Comparison of ENCODE assay signal across 8 cellular contexts in genomic region chr12:24902521-24903304, GRCh38. TPM values are rescaled to one million over a fixed set of nuclear protein-coding genes. Genes with fewer than 3 reads are reported as not detected.
DNase-seq lines count a peak whose midpoint lies in the region; ATAC-seq and TF ChIP-seq lines count a peak whose summit lies in the region.

No MANE protein-coding gene starts in this region.

- peaks cover 0 to 28% (median 5%) of the 10 kb centered on the region in 4 donors for H3K4me1 ChIP-seq in tibial nerve

- no peak for TF ChIP-seq CTCF in CD14-positive monocyte (IDR thresholded peaks at IDR 0.05)
- TF ChIP-seq CTCF in WTC11 (IDR thresholded peaks at IDR 0.05), result no peak
- TF ChIP-seq CTCF in tibial nerve (IDR thresholded peaks at IDR 0.05), result no peak

- H3K4me1 Mint-ChIP-seq in CD14-positive monocyte, result peaks cover 53% of the 10 kb centered on the region
- H3K4me1 Mint-ChIP-seq in WTC11, result peaks cover 25% of the 10 kb centered on the region

- H3K36me3 ChIP-seq in tibial nerve, result no peaks in the 10 kb centered on the region

- no peak overlapping the region for H3K4me3 Mint-ChIP-seq in CD14-positive monocyte
- H3K4me3 Mint-ChIP-seq in WTC11, result no peak overlapping the region; the same call in 1 of the 2 replicates

- H3K27me3 Mint-ChIP-seq in CD14-positive monocyte (ENCODE audit: low read depth in 3 of 3), result peaks cover 3 to 17% (median 8%) of the 10 kb centered on the region in 3 donors
- H3K27me3 Mint-ChIP-seq in WTC11 (ENCODE audit: low read depth), result peaks cover 3% of the 10 kb centered on the region; the same call in 1 of the 2 replicates

- ATAC-seq in GM21515 (IDR thresholded peaks at IDR 0.05; ENCODE audit: unreplicated experiment), result peak; percentile 47
- peak; percentile 78 for ATAC-seq in WTC11
- ATAC-seq in GM18873 (IDR thresholded peaks at IDR 0.05; ENCODE audit: low FRiP score, unreplicated experiment), result no peak

- WGBS in tibial nerve, 2 donors, result 4 to 9% methylated on average over 59 to 72 of the region's 72 CpGs

- TF ChIP-seq POLR2A in tibial nerve (IDR thresholded peaks at IDR 0.05), result no peak

- H3K36me3 Mint-ChIP-seq in CD14-positive monocyte (peaks cover 0 to 6% of the 10 kb centered on the region in 2 donors), WTC11 (peaks cover 15% of the 10 kb centered on the region)

- no peaks in the 10 kb centered on the region for H3K9me3 ChIP-seq in tibial nerve

- CTCF ChIA-PET in WTC11 (lab: Charles Lee), result no interaction called here

- H3K9me3 Mint-ChIP-seq in CD14-positive monocyte, result peaks cover 0 to 3% (median 0%) of the 10 kb centered on the region in 7 donors
- H3K9me3 Mint-ChIP-seq in WTC11, result no peaks in the 10 kb centered on the region

- H3K27ac Mint-ChIP-seq in CD14-positive monocyte, result peak overlapping the region in 6 of 7 donors; percentile 36 to 96 (median 90)
- H3K27ac Mint-ChIP-seq in WTC11, result peak overlapping the region; percentile 89

- DNase-seq in CD14-positive monocyte (ENCODE audit: low spot score) (peak; percentile 54), WTC11 (ENCODE audit: low spot score) (peak; percentile 54), fibroblast of gingiva (ENCODE audit: low read depth) (peak; percentile 51), myocyte (ENCODE audit: low read depth) (peak; percentile 44), tibial nerve (ENCODE audit: low spot score in 2 of 2) (no peak), NCI-H226 (no peak)

- TF ChIP-seq EP300 in tibial nerve (IDR thresholded peaks at IDR 0.05), result no peak

- H3K27ac ChIP-seq in tibial nerve, result peak overlapping the region in 3 of 4 donors; percentile 8 to 80 (median 78)

- intact Hi-C loops in CD14-positive monocyte (cut with micrococcal nuclease), result loop anchor here (5.0 kb wide), 1 partner anchor 45 kb away; the partner anchor contains the start of gene BCAT1 (in 2 of the 2)

- peak overlapping the region; percentile 35 to 59 (median 54) for H3K4me3 ChIP-seq in tibial nerve

- H3K27me3 ChIP-seq in tibial nerve, result peaks cover 0 to 4% of the 10 kb centered on the region in 2 donors

- POLR2A ChIA-PET in WTC11 (lab: Charles Lee), result interaction anchor here (0.6 to 0.9 kb wide), 2 partner anchors 44 to 46 kb away, joined by 3 to 4 read pairs; no protein-coding TSS in a partner anchor

TF ChIP-seq in WTC11, 78 proteins besides CTCF, POLR2A, EP300 and RAD21 (continues in another document):
- TF ChIP-seq E2F5 (CRISPR knock-in tag; IDR thresholded peaks at IDR 0.05) (0 out of 2 replicates have a peak, but pooled peaks have one; percentile 34), NFE2L1 (CRISPR knock-in tag; IDR thresholded peaks at IDR 0.05) (0 out of 2 replicates have a peak, but pooled peaks have one; percentile 12), SOX15 (CRISPR knock-in tag; IDR thresholded peaks at IDR 0.05) (no peak), ATF2 (CRISPR knock-in tag; IDR thresholded peaks at IDR 0.05; ENCODE audit: borderline replicate concordance, low read depth) (no peak), FOXP1 (CRISPR knock-in tag; IDR thresholded peaks at IDR 0.05; ENCODE audit: borderline replicate concordance) (peak; percentile 70), MAX (CRISPR knock-in tag; IDR thresholded peaks at IDR 0.05) (peak; percentile 57), PREB (CRISPR knock-in tag; IDR thresholded peaks at IDR 0.05; ENCODE audit: borderline replicate concordance) (no peak), FOXK1 (CRISPR knock-in tag; IDR thresholded peaks at IDR 0.05) (peak; percentile 45), ESRRA (CRISPR knock-in tag; IDR thresholded peaks at IDR 0.05; ENCODE audit: borderline replicate concordance) (0 out of 2 replicates have a peak, but pooled peaks have one; percentile 65), E2F1 (CRISPR knock-in tag; IDR thresholded peaks at IDR 0.05) (no peak), CREM (CRISPR knock-in tag; IDR thresholded peaks at IDR 0.05) (0 out of 2 replicates have a peak, but pooled peaks have one; percentile 19), TP53 (CRISPR knock-in tag; IDR thresholded peaks at IDR 0.05) (0 out of 2 replicates have a peak, but pooled peaks have one; percentile 15), AFF4 (CRISPR knock-in tag; IDR thresholded peaks at IDR 0.05; ENCODE audit: borderline replicate concordance) (peak; percentile 78; the same call in 1 of the 2 replicates), KAT7 (CRISPR knock-in tag; IDR thresholded peaks at IDR 0.05; ENCODE audit: borderline replicate concordance) (peak; percentile 95), ZSCAN18 (CRISPR knock-in tag; IDR thresholded peaks at IDR 0.05) (no peak)

RNA-seq across cellular contexts. Expression of gene BCAT1, which starts 46.2 kb away (rescaled TPM):
- 10 to 100 TPM; 15.2 to 16.9 TPM for polyA plus RNA-seq in CD14-positive monocyte
- total RNA-seq in WTC11 (2021) (239 to 267 TPM (median 240 TPM) in 3 replicates), myocyte (70.6 and 98.7 TPM in 2 replicates), tibial nerve (10 to 100 TPM; 17.8 to 41.1 (median 35.0) TPM)
- 46.6 TPM for polyA plus RNA-seq in myocyte (2012)

Comparison
In these comparisons a context has a peak if more than half of its experiments do, and no peak if none do; other contexts are left out.
1. DNase-seq: peak in CD14-positive monocyte (single experiment), WTC11 (single experiment), fibroblast of gingiva (single experiment) and myocyte (single experiment); none in tibial nerve (0 of 2) and NCI-H226 (single experiment).